In genomic region chr7:130648580-130648979, GRCh38 we compare ENCODE assay signal across 14 cellular contexts. TPM values are rescaled to one million over a fixed set of nuclear protein-coding genes. Genes with fewer than 3 reads are reported as not detected.
DNase-seq lines count a peak whose midpoint lies in the region; ATAC-seq and TF ChIP-seq lines count a peak whose summit lies in the region.
"Had no signal": no experiment of that assay in that cellular context is flagged by ENCODE, and none has a peak within 500 bp of the region (broad histone marks: within the 10 kb centered on the region; RNA-seq: fewer than 3 reads in every experiment).

No MANE protein-coding gene starts in this region.

- peaks cover 19% of the 10 kb centered on the region for H3F3A ChIP-seq in smooth muscle cell (ENCODE audit: low read depth)

- H3K27ac ChIP-seq in smooth muscle cell (ENCODE audit: low read depth) (peak overlapping the region; percentile 79), left ventricle myocardium inferior (replicated peaks) (no peak overlapping the region)
- H3K27ac ChIP-seq: cardiac muscle cell, transverse colon had no signal

- H2AFZ ChIP-seq in smooth muscle cell (ENCODE audit: low read depth), result no peak overlapping the region

- in situ Hi-C loops in GM13976 (cut with MboI; ENCODE audit: low sequenced_read_pairs, unreplicated experiment), result no loop called here

- H4K20me1 ChIP-seq in smooth muscle cell (ENCODE audit: low read depth), result no peaks in the 10 kb centered on the region

- peaks cover 44% of the 10 kb centered on the region for H3K36me3 Mint-ChIP-seq in activated CD4-positive, alpha-beta T cell treated with anti-CD3 and anti-CD28 coated beads, Interleukin-2, amount 10 ng/mL, durations not matched to agents 24 days and 14 days (ENCODE audit: low read depth)

- H3K4me3 Mint-ChIP-seq in activated CD4-positive, alpha-beta T cell treated with anti-CD3 and anti-CD28 coated beads, Interleukin-2, amount 10 ng/mL, durations not matched to agents 24 days and 14 days, result peak overlapping the region; percentile 50

- peak; percentile 37 for ATAC-seq in GM21447 (IDR thresholded peaks at IDR 0.05; ENCODE audit: unreplicated experiment)
- peak; percentile 24 for ATAC-seq in HG03378 (IDR thresholded peaks at IDR 0.05; ENCODE audit: unreplicated experiment)
- no peak for ATAC-seq in GM21528 (IDR thresholded peaks at IDR 0.05; ENCODE audit: low FRiP score, unreplicated experiment)
- ATAC-seq: mucosa of descending colon had no signal

- intact Hi-C loops in activated CD4-positive, alpha-beta T cell treated with anti-CD3 and anti-CD28 coated beads, Interleukin-2, amount 10 ng/mL, durations not matched to agents 24 days and 14 days (cut with micrococcal nuclease), result loop anchor here (2.0 to 10.0 kb wide), 7 partner anchors 204 to 701 kb away; partner anchors contain the start of genes CEP41, KLHDC10 and ZC3HC1
- intact Hi-C loops in left ventricle myocardium inferior (cut with micrococcal nuclease), result no loop called here

- H3K36me3 ChIP-seq in smooth muscle cell (ENCODE audit: low read depth) (peaks cover 11% of the 10 kb centered on the region), left ventricle myocardium inferior (peaks cover 35% of the 10 kb centered on the region)

- H3K27ac Mint-ChIP-seq in activated CD4-positive, alpha-beta T cell treated with anti-CD3 and anti-CD28 coated beads, Interleukin-2, amount 10 ng/mL, durations not matched to agents 24 days and 14 days, result peak overlapping the region; percentile 86

- H3K9ac ChIP-seq in smooth muscle cell (ENCODE audit: low read depth), result no peak overlapping the region

- no peaks in the 10 kb centered on the region for H3K79me2 ChIP-seq in smooth muscle cell (ENCODE audit: low read depth)

- no peaks in the 10 kb centered on the region for H3K9me3 ChIP-seq in smooth muscle cell (replicated peaks; ENCODE audit: low read depth)
- H3K9me3 ChIP-seq in left ventricle myocardium inferior (replicated peaks), result no peaks in the 10 kb centered on the region
- H3K9me3 ChIP-seq: Caco-2, mucosa of descending colon, transverse colon had no signal

- H3K4me3 ChIP-seq in smooth muscle cell (no peak overlapping the region), left ventricle myocardium inferior (no peak overlapping the region)
- H3K4me3 ChIP-seq: cardiac muscle cell, mucosa of descending colon, transverse colon had no signal

- H3K9me3 Mint-ChIP-seq in activated CD4-positive, alpha-beta T cell treated with anti-CD3 and anti-CD28 coated beads, Interleukin-2, amount 10 ng/mL, durations not matched to agents 24 days and 14 days, result peaks cover 18% of the 10 kb centered on the region

- no peak overlapping the region for H3K4me2 ChIP-seq in smooth muscle cell

- H3K4me1 ChIP-seq in smooth muscle cell (ENCODE audit: low read depth) (no peaks in the 10 kb centered on the region), left ventricle myocardium inferior (no peaks in the 10 kb centered on the region)
- H3K4me1 ChIP-seq: Caco-2, transverse colon had no signal

- DNase-seq in activated CD4-positive, alpha-beta T cell treated with anti-CD3 and anti-CD28 coated beads, Interleukin-2, amount 10 ng/mL, durations not matched to agents 24 days and 14 days, result no peak
- DNase-seq in activated CD4-positive, alpha-beta T cell treated with anti-CD3 and anti-CD28 coated beads for 48 hours, result no peak
- DNase-seq in smooth muscle cell (lab: John Stamatoyannopoulos, UW; ENCODE audit: unreplicated experiment), result no peak
- no peak for DNase-seq in left ventricle myocardium inferior
- no peak for DNase-seq in GM13976 (ENCODE audit: low spot score)
- DNase-seq: Caco-2, kidney, mucosa of descending colon, transverse colon had no signal

- TF ChIP-seq CTCF in smooth muscle cell (IDR thresholded peaks at IDR 0.05; ENCODE audit: borderline replicate concordance, insufficient read depth, poor library complexity, severe bottlenecking) (no peak), left ventricle myocardium inferior (IDR thresholded peaks at IDR 0.05; ENCODE audit: borderline replicate concordance) (no peak), GM13976 (IDR thresholded peaks at IDR 0.05; ENCODE audit: borderline replicate concordance, control extremely low read depth, extremely low read depth, insufficient read depth, missing control alignments) (no peak)

- H3K27me3 ChIP-seq in smooth muscle cell (ENCODE audit: low read depth) (no peaks in the 10 kb centered on the region), left ventricle myocardium inferior (ENCODE audit: low read depth) (no peaks in the 10 kb centered on the region)
- H3K27me3 ChIP-seq: cardiac muscle cell, transverse colon had no signal

- peaks cover 29% of the 10 kb centered on the region for H3K4me1 Mint-ChIP-seq in activated CD4-positive, alpha-beta T cell treated with anti-CD3 and anti-CD28 coated beads, Interleukin-2, amount 10 ng/mL, durations not matched to agents 24 days and 14 days

- WGBS in smooth muscle cell (ENCODE audit: low lambda C conversion rate), result 97% methylated on average over 5 of the region's 5 CpGs

- no peaks in the 10 kb centered on the region for H3K27me3 Mint-ChIP-seq in activated CD4-positive, alpha-beta T cell treated with anti-CD3 and anti-CD28 coated beads, Interleukin-2, amount 10 ng/mL, durations not matched to agents 24 days and 14 days

RNA-seq across cellular contexts. Expression of gene COPG2, which starts 20.0 kb away (rescaled TPM):
- total RNA-seq in activated CD4-positive, alpha-beta T cell treated with anti-CD3 and anti-CD28 coated beads, Interleukin-2, amount 10 ng/mL, durations not matched to agents 24 days and 14 days, result 21.4 and 22.5 TPM in 2 replicates
- 39.8 and 43.8 TPM in 2 replicates for total RNA-seq in smooth muscle cell
- 5.6 and 8.7 TPM in 2 replicates for polyA plus RNA-seq in smooth muscle cell
- total RNA-seq in left ventricle myocardium inferior, result 16.9 TPM

RNA-seq across cellular contexts. Expression of gene TSGA13, which starts 37.8 kb away (rescaled TPM):
- total RNA-seq in activated CD4-positive, alpha-beta T cell treated with anti-CD3 and anti-CD28 coated beads, Interleukin-2, amount 10 ng/mL, durations not matched to agents 24 days and 14 days, result not detected in 2 replicates
- total RNA-seq in smooth muscle cell, result not detected in 2 replicates
- not detected in 2 replicates for polyA plus RNA-seq in smooth muscle cell
- total RNA-seq in left ventricle myocardium inferior, result not detected
- total RNA-seq: Caco-2, cardiac muscle cell, kidney, LHCN-M2, mucosa of descending colon, transverse colon had no signal
- polyA plus RNA-seq: cardiac muscle cell had no signal
